16 cellular contexts compared by ENCODE assay signal in genomic region chr3:38017445-38018295, GRCh38. TPM values are rescaled to one million over a fixed set of nuclear protein-coding genes. Genes with fewer than 3 reads are reported as not detected.
"Had no signal": no experiment of that assay in that cellular context is flagged by ENCODE, and none has a peak within 500 bp of the region (broad histone marks: within the 10 kb centered on the region; RNA-seq: fewer than 3 reads in every experiment).

No MANE protein-coding gene starts in this region.

- DNase-seq: activated gamma-delta T cell; activated naive CD8-positive, alpha-beta T cell treated with anti-CD3 and anti-CD28 coated beads for 36 hours; activated T-cell treated with anti-CD3 and anti-CD28 coated beads, Interleukin-2, amount 50 U/mL, for 48 hours; stimulated activated CD4-positive, alpha-beta T cell treated with anti-CD3 and anti-CD28 coated beads, Interleukin-2, amount 100 ng/mL, for 48 hours; stimulated activated CD8-positive, alpha-beta memory T cell treated with anti-CD3 and anti-CD28 coated beads, Interleukin-4, amount 100 ng/mL, for 48 hours; stomach; SW 1271 had no signal

- H3K4me1 Mint-ChIP-seq: activated naive CD8-positive, alpha-beta T cell treated with anti-CD3 and anti-CD28 coated beads for 36 hours had no signal

- H3K9me3 ChIP-seq: ascending aorta had no signal

- H3K4me1 ChIP-seq: ascending aorta had no signal

- H3K27me3 ChIP-seq: ascending aorta, heart right ventricle, stomach had no signal

- FAIRE-seq: bronchial epithelial cell, endometrium, frontal cortex, keratinocyte had no signal

- H3K27ac Mint-ChIP-seq: activated naive CD8-positive, alpha-beta T cell treated with anti-CD3 and anti-CD28 coated beads for 36 hours had no signal

- H3K27ac ChIP-seq: ascending aorta, heart right ventricle, stomach had no signal

- H3K27me3 Mint-ChIP-seq: activated naive CD8-positive, alpha-beta T cell treated with anti-CD3 and anti-CD28 coated beads for 36 hours had no signal

- H3K4me3 Mint-ChIP-seq: activated naive CD8-positive, alpha-beta T cell treated with anti-CD3 and anti-CD28 coated beads for 36 hours had no signal

- ATAC-seq: activated CD4-positive, CD25-positive, alpha-beta regulatory T cell treated with anti-CD3 and anti-CD28 coated beads, Interleukin-2, amount 50 U/mL, for 24 hours had no signal

- H3K4me3 ChIP-seq: ascending aorta, heart right ventricle, stomach had no signal

RNA-seq across cellular contexts. Expression of gene DLEC1, which starts 21.3 kb away (rescaled TPM):
- total RNA-seq: myocyte, pulmonary artery endothelial cell had no signal
- polyA plus RNA-seq: keratinocyte had no signal
